9 cellular contexts compared by ENCODE assay signal in the genomic region with DNA sequence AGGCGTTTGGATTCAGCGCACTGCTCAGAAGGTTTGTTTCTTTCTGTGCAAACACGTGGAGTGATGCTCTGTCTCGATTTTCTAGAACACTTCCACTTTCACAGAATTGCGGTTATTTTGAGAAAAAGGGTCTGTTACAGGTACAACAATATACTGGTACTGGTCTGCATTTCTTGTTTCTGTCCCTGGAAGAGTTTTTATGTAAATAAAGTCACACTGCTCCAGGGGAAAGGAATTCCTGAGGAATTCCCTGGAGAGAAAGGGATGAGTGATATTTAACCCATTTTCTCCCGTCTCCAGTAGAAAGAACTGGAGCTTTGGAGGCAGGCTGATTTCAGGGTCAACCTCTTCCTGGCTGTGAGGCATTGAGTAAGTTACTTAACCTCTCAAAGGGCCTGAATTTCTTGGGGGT. TPM values are rescaled to one million over a fixed set of nuclear protein-coding genes. Genes with fewer than 3 reads are reported as not detected.
DNase-seq lines count a peak whose midpoint lies in the region; ATAC-seq, FAIRE-seq and TF ChIP-seq lines count a peak whose summit lies in the region.
"Had no signal": no experiment of that assay in that cellular context is flagged by ENCODE, and none has a peak within 500 bp of the region (broad histone marks: within the 10 kb centered on the region; RNA-seq: fewer than 3 reads in every experiment).

No MANE protein-coding gene starts in this region.

- peak overlapping the region; percentile 39 for H3K9ac ChIP-seq in mesenchymal stem cell (ENCODE audit: low read length)

- TF ChIP-seq CTCF in WI38 (IDR thresholded peaks at IDR 0.05; ENCODE audit: low read depth, low read length) = no peak

- no peak overlapping the region for H4K8ac ChIP-seq in mesenchymal stem cell (ENCODE audit: low read length)

- ATAC-seq in HG03342 (IDR thresholded peaks at IDR 0.05; ENCODE audit: unreplicated experiment) = no peak

- DNase-seq in COLO829 (ENCODE audit: low spot score) (peak; percentile 88), H7 (peak; percentile 81), mesenchymal stem cell (peak; percentile 74), HTR-8/SVneo (ENCODE audit: insufficient read length, low spot score) (no peak), NCI-H146 treated with DMSO at 0.1 percent for 48 hours (lab: John Stamatoyannopoulos, UW; ENCODE audit: unreplicated experiment) (no peak)
- no peak for DNase-seq in effector CD4-positive, alpha-beta T cell

- H3K23ac ChIP-seq in mesenchymal stem cell (ENCODE audit: low read length in 2 of 2) = no peak overlapping the region

- H2BK5ac ChIP-seq in mesenchymal stem cell (ENCODE audit: low read depth, low read length, poor library complexity, severe bottlenecking) = peak overlapping the region; percentile 92

- peak overlapping the region in 1 of 2 experiments; percentile 68 for H2BK12ac ChIP-seq in mesenchymal stem cell (ENCODE audit: low read length in 2 of 2)

- H3K27me3 ChIP-seq in H7 (ENCODE audit: control insufficient read depth, insufficient read depth, low read length) = no peaks in the 10 kb centered on the region
- peaks cover 0 to 4% of the 10 kb centered on the region in 2 experiments for H3K27me3 ChIP-seq in mesenchymal stem cell (ENCODE audit: control insufficient read depth in 1 of 2, insufficient read depth in 1 of 2, low read length in 2 of 2)

- no peak for FAIRE-seq in HTR-8/SVneo (lab: Jason Lieb, UNC)

- peaks cover 35% of the 10 kb centered on the region for H3K4me1 ChIP-seq in mesenchymal stem cell (ENCODE audit: control insufficient read depth, insufficient read depth, low read depth, low read length)

- peak overlapping the region; percentile 29 for H3K4me2 ChIP-seq in mesenchymal stem cell (ENCODE audit: low read length, poor library complexity, severe bottlenecking)

- H2AFZ ChIP-seq in mesenchymal stem cell (ENCODE audit: low read depth, low read length) = no peak overlapping the region

- H3K36me3 ChIP-seq in H7 (replicated peaks; ENCODE audit: control insufficient read depth, insufficient read depth, low read length) (no peaks in the 10 kb centered on the region; the same call in none of the 2 replicates), mesenchymal stem cell (ENCODE audit: control insufficient read depth in 1 of 2, insufficient read depth in 2 of 2, low read depth in 1 of 2, low read length in 2 of 2) (no peaks in the 10 kb centered on the region)

- no peaks in the 10 kb centered on the region for H3K79me1 ChIP-seq in mesenchymal stem cell (replicated peaks; ENCODE audit: low read length, poor library complexity, severe bottlenecking)

- peak overlapping the region; percentile 52 for H4K91ac ChIP-seq in mesenchymal stem cell (ENCODE audit: low read length)

- no peak overlapping the region for H3K4me3 ChIP-seq in H7 (ENCODE audit: insufficient read depth, low read depth, low read length)
- peak overlapping the region; percentile 50 for H3K4me3 ChIP-seq in WI38 (ENCODE audit: low read depth, low read length)
- peak overlapping the region in 1 of 2 experiments; percentile 64 for H3K4me3 ChIP-seq in mesenchymal stem cell (ENCODE audit: insufficient read depth in 1 of 2, low read depth in 1 of 2, low read length in 2 of 2)

- peak overlapping the region; percentile 75 for H2BK120ac ChIP-seq in mesenchymal stem cell (ENCODE audit: low read depth, low read length)

- peak overlapping the region; percentile 50 to 79 for H3K18ac ChIP-seq in mesenchymal stem cell (ENCODE audit: low read depth in 1 of 2, low read length in 2 of 2)

- H2BK15ac ChIP-seq in mesenchymal stem cell (ENCODE audit: low read depth, poor library complexity, severe bottlenecking) = peak overlapping the region; percentile 29

- H3K27ac ChIP-seq in mesenchymal stem cell (ENCODE audit: low read length, poor library complexity, severe bottlenecking) = peak overlapping the region; percentile 97

- no peaks in the 10 kb centered on the region for H3K9me3 ChIP-seq in mesenchymal stem cell (ENCODE audit: control insufficient read depth, low read length)

- H3K4ac ChIP-seq in mesenchymal stem cell (ENCODE audit: low read depth in 1 of 2, low read length in 2 of 2) = peak overlapping the region in 1 of 2 experiments; percentile 83

- peak overlapping the region in 1 of 2 experiments; percentile 53 for H3K14ac ChIP-seq in mesenchymal stem cell (ENCODE audit: low read length in 2 of 2)

- WGBS in mesenchymal stem cell = 0% methylated on average over 4 of the region's 6 CpGs

- peak overlapping the region; percentile 25 for H2AK5ac ChIP-seq in mesenchymal stem cell (ENCODE audit: low read length, severe bottlenecking)

RNA-seq across cellular contexts. Expression of a gene that starts 16.2 kb away (rescaled TPM):
- total RNA-seq in H7 (2014; rRNA removed; shearing (Covaris generic)) = 58.8 and 59.2 TPM in 2 replicates
- polyA plus RNA-seq in mesenchymal stem cell (2013, experiment 1 of 2) = 4.6 TPM
- polyA plus RNA-seq in mesenchymal stem cell (2013, experiment 2 of 2) = 4.4 TPM

RNA-seq across cellular contexts. Expression of a gene that starts 48.0 kb away (rescaled TPM):
- total RNA-seq in H7 (2014; rRNA removed; shearing (Covaris generic)) = not detected in 2 replicates
- not detected for polyA plus RNA-seq in mesenchymal stem cell (2013, experiment 1 of 2)
- polyA plus RNA-seq in mesenchymal stem cell (2013, experiment 2 of 2) = not detected
- total RNA-seq: cardiac septum had no signal

RNA-seq across cellular contexts. Expression of a gene that starts 52.8 kb away (rescaled TPM):
- total RNA-seq in H7 (2014; rRNA removed; shearing (Covaris generic)) = not detected in 2 replicates
- polyA plus RNA-seq in mesenchymal stem cell (2013, experiment 1 of 2) = not detected
- not detected for polyA plus RNA-seq in mesenchymal stem cell (2013, experiment 2 of 2)
- total RNA-seq: cardiac septum had no signal

RNA-seq across cellular contexts. Expression of a gene that starts 55.7 kb away (rescaled TPM):
- not detected in 2 replicates for total RNA-seq in H7 (2014; rRNA removed; shearing (Covaris generic))
- polyA plus RNA-seq in mesenchymal stem cell (2013, experiment 1 of 2) = not detected
- not detected for polyA plus RNA-seq in mesenchymal stem cell (2013, experiment 2 of 2)
- total RNA-seq: cardiac septum had no signal

RNA-seq across cellular contexts. Expression of a gene that starts 60.0 kb away (rescaled TPM):
- not detected in 2 replicates for total RNA-seq in H7 (2014; rRNA removed; shearing (Covaris generic))
- not detected for polyA plus RNA-seq in mesenchymal stem cell (2013, experiment 1 of 2)
- not detected for polyA plus RNA-seq in mesenchymal stem cell (2013, experiment 2 of 2)
- total RNA-seq: cardiac septum had no signal

Comparison
In these comparisons a context has a peak if more than half of its experiments do, and no peak if none do; other contexts are left out.
1. DNase-seq: peak in COLO829 (single experiment), H7 (single experiment) and mesenchymal stem cell (single experiment); none in HTR-8/SVneo (single experiment), effector CD4-positive, alpha-beta T cell (single experiment) and NCI-H146 treated with DMSO at 0.1 percent for 48 hours (single experiment).